In the genomic region with DNA sequence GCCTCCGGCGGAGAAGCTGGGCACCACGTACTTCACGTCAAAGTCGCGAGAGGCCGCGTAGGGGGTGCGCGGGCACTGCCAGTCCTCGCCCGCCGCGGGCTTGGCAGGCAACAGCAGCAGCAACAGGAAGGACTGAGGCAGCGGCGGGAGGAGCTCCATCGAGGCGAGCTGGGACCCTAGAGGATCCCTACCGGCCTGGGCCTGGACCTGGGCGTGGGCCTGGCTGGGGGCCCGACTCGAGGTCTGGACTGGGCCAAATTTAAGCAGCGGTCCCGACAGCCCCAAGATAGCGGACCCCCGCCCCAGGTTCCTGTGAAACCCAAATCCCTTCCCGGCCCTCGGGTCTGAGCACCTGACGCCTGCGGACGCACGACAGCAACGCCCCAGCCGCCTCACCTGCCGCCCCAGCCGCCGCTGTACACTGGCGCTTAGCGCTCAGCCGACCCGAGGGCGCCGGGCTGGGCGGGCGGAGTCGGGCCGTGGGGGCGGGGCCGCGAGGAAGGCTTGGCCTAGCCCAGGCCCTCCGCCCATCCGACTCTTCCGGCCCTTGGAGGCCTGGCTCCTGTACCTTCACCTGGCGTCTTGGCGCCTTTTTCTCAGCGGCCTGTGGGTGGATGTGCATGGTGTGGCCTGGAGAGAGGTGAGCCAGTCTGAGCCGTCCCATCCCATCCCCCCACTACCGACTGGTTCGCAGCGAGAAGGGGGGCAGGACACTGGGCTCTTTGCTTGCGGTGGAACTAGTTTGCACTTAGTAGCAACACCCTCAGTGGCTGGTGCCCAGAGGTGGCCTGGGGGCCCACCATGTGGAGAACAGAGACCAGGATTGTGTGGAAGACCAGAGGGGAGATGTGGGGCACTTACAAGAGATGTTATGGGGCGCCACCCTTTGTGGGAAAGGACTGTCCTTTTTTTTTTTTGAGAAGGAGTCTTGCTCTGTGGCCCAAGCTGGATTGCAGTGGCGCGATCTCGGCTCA, we compare ENCODE assay signal across 8 cellular contexts. TPM values are rescaled to one million over a fixed set of nuclear protein-coding genes. Genes with fewer than 3 reads are reported as not detected.
DNase-seq lines count a peak whose midpoint lies in the region; ATAC-seq and TF ChIP-seq lines count a peak whose summit lies in the region.

TSS of gene MST1R (minus strand) at position 423 of the 974 bp plus-strand sequence. CDS start at position 159, 264 bp downstream.

- H3K27ac ChIP-seq in CD8-positive, alpha-beta T cell (ENCODE audit: low read depth, low read length) = peak within 1 kb of the TSS; percentile 27
- H3K27ac ChIP-seq in fibroblast of lung (ENCODE audit: insufficient read depth, low read length) (no peak within 1 kb of the TSS), ovary (no peak within 1 kb of the TSS), tibial nerve (peak within 1 kb of the TSS in 2 of 4 donors; percentile 4 to 67)

- H3K27ac Mint-ChIP-seq in CD8-positive, alpha-beta T cell = peak within 1 kb of the TSS; percentile 76

- no peaks in the 10 kb centered on the region for H3K27me3 ChIP-seq in CD8-positive, alpha-beta T cell (ENCODE audit: insufficient read depth, low read length)
- H3K27me3 ChIP-seq in fibroblast of lung (ENCODE audit: control insufficient read depth, insufficient read depth, low read length) = no peaks in the 10 kb centered on the region
- no peaks in the 10 kb centered on the region for H3K27me3 ChIP-seq in ovary
- H3K27me3 ChIP-seq in tibial nerve = no peaks in the 10 kb centered on the region

- H4K20me1 ChIP-seq in fibroblast of lung (ENCODE audit: control insufficient read depth, extremely low read depth, insufficient read depth, low read length) = no peaks in the 10 kb centered on the region

- DNase-seq in CD8-positive, alpha-beta T cell = peak; percentile 63 to 90 (median 81)
- DNase-seq in NCI-H460 (ENCODE audit: extremely low read depth, low read depth) = peak; percentile 40
- peak; percentile 72 for DNase-seq in activated T-cell treated with anti-CD3 and anti-CD28 coated beads for 24 hours (ENCODE audit: low read depth)
- peak in 1 of 2 donors; percentile 12 for DNase-seq in fibroblast of lung (ENCODE audit: low read depth in 2 of 2)
- peak; percentile 64 to 78 (median 72) for DNase-seq in ovary
- DNase-seq in tibial nerve (ENCODE audit: low spot score in 2 of 2) = peak; percentile 32 to 38
- no peak for DNase-seq in inferior parietal cortex (ENCODE audit: extremely low spot score)

- no peaks in the 10 kb centered on the region for H3K27me3 Mint-ChIP-seq in CD8-positive, alpha-beta T cell (ENCODE audit: low read depth)

- peak within 1 kb of the TSS; percentile 75 for H3K4me2 ChIP-seq in fibroblast of lung (ENCODE audit: extremely low read depth, insufficient read depth, low read length)

- peak; percentile 98 for ATAC-seq in CD8-positive, alpha-beta T cell
- ATAC-seq in GM21576 (IDR thresholded peaks at IDR 0.05; ENCODE audit: unreplicated experiment) = peak; percentile 63

- peak within 1 kb of the TSS; percentile 60 for H3K4me3 ChIP-seq in CD8-positive, alpha-beta T cell (ENCODE audit: low read depth, low read length)
- peak within 1 kb of the TSS; percentile 21 to 52 (median 28) for H3K4me3 ChIP-seq in fibroblast of lung (replicated peaks in 1 of 4; ENCODE audit: control extremely low read depth in 1 of 4, insufficient read depth in 1 of 4, low read depth in 3 of 4, low read length in 4 of 4)
- H3K4me3 ChIP-seq in ovary = peak within 1 kb of the TSS; percentile 13
- H3K4me3 ChIP-seq in tibial nerve = peak within 1 kb of the TSS; percentile 5 to 45 (median 29)

- H3K9me3 ChIP-seq in CD8-positive, alpha-beta T cell (ENCODE audit: low read length) = no peaks in the 10 kb centered on the region
- H3K9me3 ChIP-seq in fibroblast of lung (ENCODE audit: control insufficient read depth, insufficient read depth, low read depth, low read length) (no peaks in the 10 kb centered on the region), ovary (no peaks in the 10 kb centered on the region), tibial nerve (no peaks in the 10 kb centered on the region)

- no peaks in the 10 kb centered on the region for H3K36me3 ChIP-seq in CD8-positive, alpha-beta T cell (ENCODE audit: insufficient read depth, low read length)
- H3K36me3 ChIP-seq in fibroblast of lung (ENCODE audit: control insufficient read depth, insufficient read depth, low read length) = no peaks in the 10 kb centered on the region
- no peaks in the 10 kb centered on the region for H3K36me3 ChIP-seq in ovary
- H3K36me3 ChIP-seq in tibial nerve = peaks cover 0 to 4% (median 0%) of the 10 kb centered on the region in 3 donors

- H3K9me3 Mint-ChIP-seq in CD8-positive, alpha-beta T cell = no peaks in the 10 kb centered on the region

- POLR2A ChIA-PET in CD8-positive, alpha-beta T cell (lab: Charles Lee) = interaction anchor here (1.8 kb wide), 1 partner anchor 37 kb away, joined by 5 read pairs; the partner anchor contains the start of gene RBM6

- intact Hi-C loops in CD8-positive, alpha-beta T cell (cut with DNase I, micrococcal nuclease) = loop anchor here (1.0 to 2.0 kb wide), 3 partner anchors 26 to 47 kb away; partner anchors contain the start of genes TRAIP (in 2 of the 2) and MON1A (in 1 of the 2)
- intact Hi-C loops in ovary (cut with DNase I) = loop anchor here in 1 of 4 donors (10.0 kb wide), 2 partner anchors 99 to 199 kb away; partner anchors contain the start of gene INKA1

- peaks cover 30% of the 10 kb centered on the region for H3K4me1 Mint-ChIP-seq in CD8-positive, alpha-beta T cell (ENCODE audit: low read depth)

- peak within 1 kb of the TSS; percentile 78 for H2AFZ ChIP-seq in fibroblast of lung (ENCODE audit: low read length)

- TF ChIP-seq POLR2A in ovary (IDR thresholded peaks at IDR 0.05) (no peak), tibial nerve (IDR thresholded peaks at IDR 0.05) (no peak)

- 29 to 57% (median 35%) methylated on average over 36 to 65 of the region's 65 CpGs for WGBS in ovary, 3 donors
- WGBS in tibial nerve, 2 donors = 42 to 43% methylated on average over 42 to 51 of the region's 65 CpGs

- peak within 1 kb of the TSS; percentile 16 for H3K9ac ChIP-seq in fibroblast of lung (ENCODE audit: insufficient read depth, low read length)

- no peaks in the 10 kb centered on the region for H3K79me2 ChIP-seq in fibroblast of lung (ENCODE audit: control insufficient read depth, insufficient read depth, low read length)

- CTCF ChIA-PET in CD8-positive, alpha-beta T cell (lab: Charles Lee) = interaction anchor here (1.8 kb wide), 1 partner anchor 102 kb away, joined by 7 read pairs; no protein-coding TSS in a partner anchor

- H3K4me3 Mint-ChIP-seq in CD8-positive, alpha-beta T cell = peak within 1 kb of the TSS; percentile 79

- TF ChIP-seq CTCF in CD8-positive, alpha-beta T cell (IDR thresholded peaks at IDR 0.05) = no peak
- no peak for TF ChIP-seq CTCF in fibroblast of lung (conservative IDR thresholded peaks at IDR 0.05 in 1 of 2, IDR thresholded peaks at IDR 0.05 in 1 of 2; ENCODE audit: low read depth in 1 of 2, low read length in 2 of 2)
- TF ChIP-seq CTCF in ovary (IDR thresholded peaks at IDR 0.05) = peak in 1 of 3 donors; percentile 12
- no peak for TF ChIP-seq CTCF in tibial nerve (IDR thresholded peaks at IDR 0.05)

- TF ChIP-seq EP300 in ovary (IDR thresholded peaks at IDR 0.05) (no peak), tibial nerve (IDR thresholded peaks at IDR 0.05) (no peak)

- H3K4me1 ChIP-seq in CD8-positive, alpha-beta T cell (ENCODE audit: insufficient read depth, low read length) = peaks cover 22% of the 10 kb centered on the region
- H3K4me1 ChIP-seq in fibroblast of lung (ENCODE audit: control insufficient read depth, extremely low read depth, insufficient read depth, low read length) (peaks cover 11% of the 10 kb centered on the region), ovary (ENCODE audit: insufficient read depth) (peaks cover 3% of the 10 kb centered on the region), tibial nerve (peaks cover 0 to 24% (median 10%) of the 10 kb centered on the region in 4 donors)

- peaks cover 2% of the 10 kb centered on the region for H3K36me3 Mint-ChIP-seq in CD8-positive, alpha-beta T cell

RNA-seq across cellular contexts. Expression of gene MST1R, which starts in this region (rescaled TPM):
- total RNA-seq in CD8-positive, alpha-beta T cell = under 1 TPM; 0.22 to 0.58 TPM
- 0.69 and 0.82 TPM in 2 replicates for total RNA-seq in NCI-H460 (2014; rRNA removed; shearing (Covaris generic))
- 4.8 and 8.4 TPM in 2 replicates for polyA plus RNA-seq in NCI-H460 (2014; cell fraction: nucleus; rRNA removed)
- total RNA-seq in fibroblast of lung = 1.5 and 3.0 TPM in 2 replicates
- 0.52 and 1.2 TPM in 2 replicates for polyA plus RNA-seq in fibroblast of lung
- polyA plus RNA-seq in fibroblast of lung (2012) = 0.61 and 1.5 TPM in 2 replicates
- 1.5 and 4.3 TPM in 2 replicates for polyA minus RNA-seq in fibroblast of lung (ENCODE audit: low replicate concordance)
- 1 to 10 TPM; 1.1 to 2.2 (median 1.4) TPM for total RNA-seq in ovary
- polyA plus RNA-seq in ovary = 1 to 10 TPM in 1 of 2 donors, under 1 TPM in 1; 0.98 to 1.8 TPM
- 1 to 10 TPM; 1.0 to 2.8 (median 2.3) TPM for total RNA-seq in tibial nerve

Comparison
In these comparisons a context has a peak if more than half of its experiments do, and no peak if none do; other contexts are left out.
1. Peak in DNase-seq, ATAC-seq, H3K4me3 ChIP-seq and H3K27ac ChIP-seq in CD8-positive, alpha-beta T cell; RNA of the gene not detected or under 1 TPM.